In the genomic region with DNA sequence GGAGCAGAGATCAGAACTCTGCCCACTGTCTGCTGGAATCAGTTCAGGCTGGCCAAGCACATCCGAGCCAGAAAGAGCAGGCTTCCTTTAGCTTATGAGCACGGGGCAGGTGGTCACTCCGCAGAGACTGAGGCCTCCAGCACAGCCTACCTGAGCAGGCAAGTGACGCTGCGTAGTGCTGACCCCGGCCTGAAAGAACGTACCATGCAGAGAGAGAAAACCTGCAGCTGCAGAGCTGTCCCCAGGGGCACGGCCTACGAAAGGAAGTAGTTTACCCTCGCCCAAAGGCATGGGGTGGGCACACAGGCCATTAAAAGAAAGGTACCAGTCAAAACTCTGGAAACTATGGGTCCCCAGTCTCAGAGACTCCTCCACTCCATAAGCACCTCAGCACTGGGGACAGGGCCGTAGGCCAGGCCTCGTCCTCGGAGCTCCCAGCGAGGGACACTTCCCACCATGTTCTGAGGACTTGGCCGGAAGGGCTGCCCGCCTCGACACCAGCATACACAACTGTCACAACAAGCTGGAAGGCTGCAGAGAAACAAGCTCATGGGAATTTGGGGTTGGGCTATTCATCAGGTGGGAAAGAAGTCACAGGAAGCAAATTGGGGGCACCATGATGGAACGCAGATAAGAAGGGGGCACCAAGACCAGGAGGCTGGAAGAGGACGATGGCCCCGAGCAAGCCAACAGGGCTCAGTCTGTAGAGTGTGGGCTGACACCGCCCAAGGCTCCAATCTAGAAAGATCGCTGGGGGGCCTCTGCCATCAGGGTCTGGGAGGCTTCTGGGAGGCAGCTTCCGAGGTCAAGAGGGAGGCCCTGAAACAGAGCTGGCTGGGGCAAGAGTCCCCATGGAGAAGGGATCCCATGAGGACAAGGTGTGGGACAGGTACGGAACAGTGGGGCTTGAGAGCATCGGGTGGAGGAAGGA, we compare ENCODE assay signal across 16 cellular contexts. TPM values are rescaled to one million over a fixed set of nuclear protein-coding genes. Genes with fewer than 3 reads are reported as not detected.
DNase-seq lines count a peak whose midpoint lies in the region; ATAC-seq and TF ChIP-seq lines count a peak whose summit lies in the region.
"Had no signal": no experiment of that assay in that cellular context is flagged by ENCODE, and none has a peak within 500 bp of the region (broad histone marks: within the 10 kb centered on the region; RNA-seq: fewer than 3 reads in every experiment).

No MANE protein-coding gene starts in this region.

- H3K9me3 ChIP-seq in trophoblast cell (ENCODE audit: insufficient read depth, low read depth, low read length) (no peaks in the 10 kb centered on the region), vagina (no peaks in the 10 kb centered on the region)

- no peak overlapping the region for H3K23ac ChIP-seq in trophoblast cell (ENCODE audit: low read length)

- no peak for TF ChIP-seq POLR2A in vagina (IDR thresholded peaks at IDR 0.05)

- no peak overlapping the region for H3K27ac Mint-ChIP-seq in natural killer cell treated with Interleukin-12 subunit alpha and Interleukin-12 subunit beta and Interleukin-15 and Interleukin-18, amount 100 ng/mL, for 72 hours
- H3K27ac Mint-ChIP-seq in natural killer cell (no peak overlapping the region), brain (peak overlapping the region in 4 of 5 experiments; percentile 19 to 89 (median 72))

- H3K4me3 ChIP-seq in trophoblast cell (ENCODE audit: low read depth, low read length) (peak overlapping the region; percentile 8), vagina (no peak overlapping the region)

- peak overlapping the region; percentile 4 for H4K91ac ChIP-seq in trophoblast cell (ENCODE audit: low read depth, low read length)

- no peak overlapping the region for H3K9ac ChIP-seq in trophoblast cell (ENCODE audit: low read length)
- H3K9ac ChIP-seq: KMS-11 had no signal

- H3K27me3 ChIP-seq in trophoblast cell (ENCODE audit: insufficient read depth, low read length) (no peaks in the 10 kb centered on the region), vagina (no peaks in the 10 kb centered on the region)

- H3K4me1 ChIP-seq in trophoblast cell (ENCODE audit: control insufficient read depth in 1 of 2, insufficient read depth in 2 of 2, low read length in 2 of 2) (peaks cover 4 to 8% of the 10 kb centered on the region in 2 experiments), vagina (peaks cover 4% of the 10 kb centered on the region)

- no peak overlapping the region for H2BK120ac ChIP-seq in trophoblast cell (ENCODE audit: insufficient read depth, low read length, poor library complexity)

- H2AFZ ChIP-seq in trophoblast cell (ENCODE audit: insufficient read depth, low read length, poor library complexity): no peak overlapping the region

- no peaks in the 10 kb centered on the region for H3K4me1 Mint-ChIP-seq in natural killer cell treated with Interleukin-12 subunit alpha and Interleukin-12 subunit beta and Interleukin-15 and Interleukin-18, amount 100 ng/mL, for 72 hours (ENCODE audit: low read depth in 2 of 2)
- no peaks in the 10 kb centered on the region for H3K4me1 Mint-ChIP-seq in natural killer cell
- H3K4me1 Mint-ChIP-seq in brain: peaks cover 18% of the 10 kb centered on the region

- no peak overlapping the region for H2BK5ac ChIP-seq in trophoblast cell (ENCODE audit: low read depth, low read length, poor library complexity)

- peaks cover 59 to 63% of the 10 kb centered on the region in 2 experiments for H3K36me3 ChIP-seq in trophoblast cell (ENCODE audit: control insufficient read depth in 1 of 2, insufficient read depth in 2 of 2, low read length in 2 of 2)
- peaks cover 0 to 36% of the 10 kb centered on the region in 2 donors for H3K36me3 ChIP-seq in vagina

- WGBS in trophoblast cell (ENCODE audit: extremely low coverage, insufficient coverage, insufficient read length): no CpG with 5 or more reads among the region's 25 CpGs

- H2BK12ac ChIP-seq in trophoblast cell (ENCODE audit: low read length): no peak overlapping the region

- DNase-seq in natural killer cell treated with Interleukin-12 subunit alpha and Interleukin-12 subunit beta and Interleukin-15 and Interleukin-18, amount 100 ng/mL, for 72 hours (ENCODE audit: low spot score): peak; percentile 37
- DNase-seq in natural killer cell (no peak), trophoblast cell (no peak), vagina (ENCODE audit: extremely low spot score in 2 of 2) (peak; percentile 54 to 64), OCI-M1 (lab: John Stamatoyannopoulos, UW) (no peak), 8988T (no peak), iPS-NIHi11 (ENCODE audit: low spot score) (no peak)
- DNase-seq: ACHN, NCI-H1092 treated with DMSO at 0.1 percent for 48 hours, NCI-H1694 treated with DMSO at 0.1 percent for 48 hours, NCI-H446, NCI-H748 treated with DMSO at 0.1 percent for 48 hours, SHP77 treated with DMSO at 0.1 percent for 48 hours had no signal

- TF ChIP-seq CTCF in natural killer cell (IDR thresholded peaks at IDR 0.05): no peak
- TF ChIP-seq CTCF in brain (conservative IDR thresholded peaks at IDR 0.05): no peak
- no peak for TF ChIP-seq CTCF in vagina (IDR thresholded peaks at IDR 0.05)

- H3K9me3 Mint-ChIP-seq in natural killer cell treated with Interleukin-12 subunit alpha and Interleukin-12 subunit beta and Interleukin-15 and Interleukin-18, amount 100 ng/mL, for 72 hours: no peaks in the 10 kb centered on the region
- H3K9me3 Mint-ChIP-seq in natural killer cell (no peaks in the 10 kb centered on the region), brain (no peaks in the 10 kb centered on the region)

- no peak overlapping the region for H3K4ac ChIP-seq in trophoblast cell (ENCODE audit: low read depth, low read length)

- no peak for ATAC-seq in natural killer cell treated with Interleukin-12 subunit alpha and Interleukin-12 subunit beta and Interleukin-15 and Interleukin-18, amount 100 ng/mL, for 72 hours
- no peak for ATAC-seq in natural killer cell
- ATAC-seq: HepG2 had no signal

- H3K4me3 Mint-ChIP-seq in natural killer cell treated with Interleukin-12 subunit alpha and Interleukin-12 subunit beta and Interleukin-15 and Interleukin-18, amount 100 ng/mL, for 72 hours: no peak overlapping the region
- H3K4me3 Mint-ChIP-seq in natural killer cell (no peak overlapping the region), brain (no peak overlapping the region)

- H3K79me2 ChIP-seq in trophoblast cell (ENCODE audit: control insufficient read depth, insufficient read depth, low read length, poor library complexity): peaks cover 2% of the 10 kb centered on the region

- H4K12ac ChIP-seq in trophoblast cell (ENCODE audit: low read depth, low read length): no peak overlapping the region

- no peak overlapping the region for H3K27ac ChIP-seq in trophoblast cell (ENCODE audit: low read depth, low read length)
- H3K27ac ChIP-seq in vagina: no peak overlapping the region
- H3K27ac ChIP-seq: KMS-11 had no signal

- no peak overlapping the region for H3K4me2 ChIP-seq in trophoblast cell (ENCODE audit: low read length)
- H3K4me2 ChIP-seq: KMS-11 had no signal

- intact Hi-C loops in natural killer cell (cut with micrococcal nuclease): no loop called here
- intact Hi-C loops in vagina (cut with DNase I): loop anchor here (5.0 to 10.0 kb wide), 2 partner anchors 206 to 518 kb away; a partner anchor contains a TSS

- no peak overlapping the region for H4K8ac ChIP-seq in trophoblast cell (ENCODE audit: low read depth, low read length)

- H3K14ac ChIP-seq in trophoblast cell (ENCODE audit: low read length): no peak overlapping the region

- no peaks in the 10 kb centered on the region for H3K36me3 Mint-ChIP-seq in natural killer cell treated with Interleukin-12 subunit alpha and Interleukin-12 subunit beta and Interleukin-15 and Interleukin-18, amount 100 ng/mL, for 72 hours
- no peaks in the 10 kb centered on the region for H3K36me3 Mint-ChIP-seq in natural killer cell
- H3K36me3 Mint-ChIP-seq in brain: peaks cover 43% of the 10 kb centered on the region

- H2AK5ac ChIP-seq in trophoblast cell (ENCODE audit: low read length): no peak overlapping the region

- no peaks in the 10 kb centered on the region for H3K27me3 Mint-ChIP-seq in natural killer cell treated with Interleukin-12 subunit alpha and Interleukin-12 subunit beta and Interleukin-15 and Interleukin-18, amount 100 ng/mL, for 72 hours
- H3K27me3 Mint-ChIP-seq in natural killer cell (ENCODE audit: low read depth in 2 of 2) (no peaks in the 10 kb centered on the region), brain (no peaks in the 10 kb centered on the region)

- peaks cover 3% of the 10 kb centered on the region for H3K79me1 ChIP-seq in trophoblast cell (ENCODE audit: low read length)

- peak overlapping the region; percentile 34 for H3K18ac ChIP-seq in trophoblast cell (ENCODE audit: low read length)

RNA-seq across cellular contexts. Expression of a gene that starts 21.2 kb away (rescaled TPM):
- total RNA-seq in natural killer cell treated with Interleukin-12 subunit alpha and Interleukin-12 subunit beta and Interleukin-15 and Interleukin-18, amount 100 ng/mL, for 72 hours: 10 to 100 TPM in 1 of 2 donors, 1 to 10 TPM in 1; 9.4 to 10.0 TPM
- total RNA-seq in natural killer cell (1 to 10 TPM; 4.8 to 8.5 (median 4.8) TPM), vagina (28.5 TPM)
- polyA plus RNA-seq in brain (ENCODE audit: insufficient read depth, low read depth, low replicate concordance): 10.8 TPM
- polyA plus RNA-seq in trophoblast cell (2013): 16.0 and 16.7 TPM in 2 replicates

Comparison
In these comparisons a context has a peak if more than half of its experiments do, and no peak if none do; other contexts are left out.
1. DNase-seq: peak in natural killer cell treated with Interleukin-12 subunit alpha and Interleukin-12 subunit beta and Interleukin-15 and Interleukin-18, amount 100 ng/mL, for 72 hours (single experiment) and vagina (2 of 2); none in natural killer cell (single experiment), trophoblast cell (0 of 2), OCI-M1 (single experiment), 8988T (single experiment) and iPS-NIHi11 (single experiment).
2. H3K27ac Mint-ChIP-seq: peak in brain (4 of 5); none in natural killer cell treated with Interleukin-12 subunit alpha and Interleukin-12 subunit beta and Interleukin-15 and Interleukin-18, amount 100 ng/mL, for 72 hours (0 of 2) and natural killer cell (0 of 2).